In genomic region chr17:29102741-29103181, GRCh38 we compare ENCODE assay signal across 18 cellular contexts. TPM values are rescaled to one million over a fixed set of nuclear protein-coding genes. Genes with fewer than 3 reads are reported as not detected.
DNase-seq lines count a peak whose midpoint lies in the region; ATAC-seq and TF ChIP-seq lines count a peak whose summit lies in the region.
"Had no signal": no experiment of that assay in that cellular context is flagged by ENCODE, and none has a peak within 500 bp of the region (broad histone marks: within the 10 kb centered on the region; RNA-seq: fewer than 3 reads in every experiment).

No MANE protein-coding gene starts in this region.

- peak overlapping the region in 1 of 2 experiments; percentile 95; a peak in 2 of 4 replicates for H3K27ac ChIP-seq in SK-N-SH (ENCODE audit: low read depth in 2 of 2, low read length in 1 of 2)
- H3K27ac ChIP-seq: lower lobe of right lung, thoracic aorta had no signal

- H3K4me3 ChIP-seq in SK-N-SH (ENCODE audit: low read depth in 2 of 2, low read length in 1 of 2) = no peak overlapping the region
- H3K4me3 ChIP-seq: lower lobe of right lung, thoracic aorta had no signal

- no peak overlapping the region for H3K4me2 ChIP-seq in SK-N-SH

- CTCF ChIA-PET in SK-N-SH (lab: Yijun Ruan, JAX) = interaction anchor here (0.7 to 26.8 kb wide), 10 partner anchors 11 to 376 kb away, joined by 3 to 947 read pairs (median 4); partner anchors contain the start of gene PHF12

- ATAC-seq in GM21515 (IDR thresholded peaks at IDR 0.05; ENCODE audit: unreplicated experiment) (no peak), HG03139 (IDR thresholded peaks at IDR 0.05; ENCODE audit: unreplicated experiment) (no peak)
- ATAC-seq: HCT116, lower lobe of right lung, sciatic nerve had no signal

- POLR2A ChIA-PET in SK-N-SH (lab: Yijun Ruan, JAX) = interaction anchor here (1.2 to 2.4 kb wide), 3 partner anchors 48 to 129 kb away, joined by 3 to 7 read pairs (median 6); no protein-coding TSS in a partner anchor

- peaks cover 0 to 30% of the 10 kb centered on the region in 2 experiments; a peak in 2 of 4 replicates for H3K4me1 ChIP-seq in SK-N-SH (ENCODE audit: control insufficient read depth in 1 of 2, insufficient read depth in 2 of 2, low read depth in 1 of 2, low read length in 1 of 2)

- no peaks in the 10 kb centered on the region for H3K9me3 ChIP-seq in SK-N-SH
- H3K9me3 ChIP-seq: lower lobe of right lung, thoracic aorta had no signal

- peak in 1 of 2 experiments; percentile 7; a peak in 1 of 4 replicates for TF ChIP-seq EP300 in SK-N-SH (IDR thresholded peaks at IDR 0.05; ENCODE audit: borderline replicate concordance in 1 of 2, low read depth in 1 of 2, low read length in 1 of 2)

- no peak overlapping the region for H3K9ac ChIP-seq in SK-N-SH

- peak; percentile 79 for DNase-seq in H4 (ENCODE audit: low spot score)
- peak; percentile 80 for DNase-seq in SK-N-SH
- peak; percentile 52 for DNase-seq in fibroblast of gingiva (ENCODE audit: low read depth)
- DNase-seq in renal cortical epithelial cell (ENCODE audit: low read depth) = peak; percentile 88
- DNase-seq in KG1 (lab: John Stamatoyannopoulos, UW) = no peak
- DNase-seq: activated CD4-positive, alpha-beta T cell treated with anti-CD3 and anti-CD28 coated beads for 48 hours; C1 segment of cervical spinal cord; DMS153; effector CD8-positive, alpha-beta T cell; lower lobe of right lung; NCI-H1092; NCI-H2107; stimulated activated CD4-positive, alpha-beta T cell treated with anti-CD3 and anti-CD28 coated beads, Interleukin-4, amount 100 ng/mL, for 1 hour had no signal

- H3K27me3 ChIP-seq in SK-N-SH (ENCODE audit: insufficient read depth) = no peaks in the 10 kb centered on the region

- no peaks in the 10 kb centered on the region for H3K79me2 ChIP-seq in SK-N-SH (ENCODE audit: insufficient read depth)

- no peak for TF ChIP-seq CTCF in SK-N-SH (IDR thresholded peaks at IDR 0.05)

- H2AFZ ChIP-seq in SK-N-SH (ENCODE audit: low read depth) = no peak overlapping the region

- H3F3A ChIP-seq in SK-N-SH (replicated peaks; ENCODE audit: insufficient read depth) = no peaks in the 10 kb centered on the region

- 72% methylated on average over 10 of the region's 11 CpGs for WGBS in SK-N-SH (ENCODE audit: low lambda C conversion rate)

- no peaks in the 10 kb centered on the region for H4K20me1 ChIP-seq in SK-N-SH (ENCODE audit: insufficient read depth)

- H3K9me2 ChIP-seq in SK-N-SH = no peaks in the 10 kb centered on the region

- TF ChIP-seq RAD21 in SK-N-SH (IDR thresholded peaks at IDR 0.05; ENCODE audit: low read length) = no peak

- peaks cover 0 to 8% of the 10 kb centered on the region in 2 experiments for H3K36me3 ChIP-seq in SK-N-SH (replicated peaks in 1 of 2; ENCODE audit: control insufficient read depth in 1 of 2, insufficient read depth in 2 of 2, low read length in 1 of 2)

TF ChIP-seq in SK-N-SH, 30 proteins besides CTCF, POLR2A, EP300 and RAD21:
- TF ChIP-seq FOXJ3 (CRISPR knock-in tag; IDR thresholded peaks at IDR 0.05) (peak; percentile 32; the same call in 1 of the 2 replicates), EZH2phosphoT487 (IDR thresholded peaks at IDR 0.05; ENCODE audit: borderline replicate concordance, low read depth) (no peak)

RNA-seq across cellular contexts. Expression of gene PIPOX, which starts 59.8 kb away (rescaled TPM):
- 0.23 and 0.58 TPM in 2 replicates for total RNA-seq in H4 (2014; rRNA removed; shearing (Covaris generic))
- 0.31 and 0.55 TPM in 2 replicates for polyA plus RNA-seq in SK-N-SH (2012; rRNA removed)
- polyA plus RNA-seq in SK-N-SH (2012; cell fraction: cytosol; rRNA removed) = 0.22 and 0.26 TPM in 2 replicates
- 1.8 and 2.6 TPM in 2 replicates for polyA plus RNA-seq in SK-N-SH (2012; cell fraction: nucleus; rRNA removed)
- total RNA-seq in renal cortical epithelial cell = 0.94 TPM in 1 of 2 replicates, not detected in the other
